10 cellular contexts compared by ENCODE assay signal in genomic region chr7:27191716-27192545, GRCh38. TPM values are rescaled to one million over a fixed set of nuclear protein-coding genes. Genes with fewer than 3 reads are reported as not detected.
A peak's percentile ranks its signal among the peaks of the same experiment; 100 is the strongest.
DNase-seq lines count a peak whose midpoint lies in the region; ATAC-seq and TF ChIP-seq lines count a peak whose summit lies in the region.
"Had no signal": no experiment of that assay in that cellular context is flagged by ENCODE, and none has a peak within 500 bp of the region (broad histone marks: within the 10 kb centered on the region; RNA-seq: fewer than 3 reads in every experiment).

No MANE protein-coding gene starts in this region.

- H3K36me3 ChIP-seq in BLaER1 treated with 17β-estradiol and CSF1 and Interleukin-3, amounts not matched to agents 10 nM and 100 nM, result no peaks in the 10 kb centered on the region
- no peaks in the 10 kb centered on the region for H3K36me3 ChIP-seq in NT2/D1 (ENCODE audit: insufficient read depth, insufficient read length, low read length)
- no peaks in the 10 kb centered on the region for H3K36me3 ChIP-seq in esophagus muscularis mucosa
- H3K36me3 ChIP-seq in trophoblast cell (ENCODE audit: control insufficient read depth in 1 of 2, insufficient read depth in 2 of 2, low read length in 2 of 2), result no peaks in the 10 kb centered on the region
- no peaks in the 10 kb centered on the region for H3K36me3 ChIP-seq in gastroesophageal sphincter

- peak overlapping the region in 4 of 10 experiments; percentile 32 to 50 (median 46); a peak in 7 of 20 replicates for H3K4me3 ChIP-seq in BLaER1 treated with 17β-estradiol and CSF1 and Interleukin-3, amounts not matched to agents 10 nM and 100 nM
- H3K4me3 ChIP-seq in NT2/D1 (ENCODE audit: insufficient read length, low read depth) (peak overlapping the region; percentile 27), esophagus muscularis mucosa (peak overlapping the region; percentile 31 to 49 (median 36)), trophoblast cell (ENCODE audit: low read depth, low read length) (no peak overlapping the region), gastroesophageal sphincter (peak overlapping the region in 1 of 2 donors; percentile 27)

- no peak overlapping the region for H2BK5ac ChIP-seq in trophoblast cell (ENCODE audit: low read depth, low read length, poor library complexity)

- intact Hi-C loops in esophagus muscularis mucosa (cut with DNase I), result loop anchor here (10.0 kb wide), 2 partner anchors 833 to 903 kb away; no protein-coding TSS in a partner anchor

- H3K9me3 ChIP-seq in BLaER1 treated with 17β-estradiol and CSF1 and Interleukin-3, amounts not matched to agents 10 nM and 100 nM (replicated peaks in 1 of 11), result peaks cover 0 to 24% (median 0%) of the 10 kb centered on the region in 11 experiments; a peak in 3 of 22 replicates
- no peaks in the 10 kb centered on the region for H3K9me3 ChIP-seq in NT2/D1 (ENCODE audit: insufficient read depth, low read length)
- H3K9me3 ChIP-seq in esophagus muscularis mucosa, result no peaks in the 10 kb centered on the region
- H3K9me3 ChIP-seq in trophoblast cell (ENCODE audit: insufficient read depth, low read depth, low read length), result peaks cover 8% of the 10 kb centered on the region
- H3K9me3 ChIP-seq in gastroesophageal sphincter, result no peaks in the 10 kb centered on the region

- H2AK5ac ChIP-seq in trophoblast cell (ENCODE audit: low read length), result no peak overlapping the region

- no peak overlapping the region for H4K8ac ChIP-seq in trophoblast cell (ENCODE audit: low read depth, low read length)

- no peaks in the 10 kb centered on the region for H3K79me2 ChIP-seq in trophoblast cell (ENCODE audit: control insufficient read depth, insufficient read depth, low read length, poor library complexity)

- H3K23ac ChIP-seq in trophoblast cell (ENCODE audit: low read length), result no peak overlapping the region

- no peak overlapping the region for H2AFZ ChIP-seq in trophoblast cell (ENCODE audit: insufficient read depth, low read length, poor library complexity)

- no peak overlapping the region for H3K4ac ChIP-seq in trophoblast cell (ENCODE audit: low read depth, low read length)

- H4K20me1 ChIP-seq in BLaER1 treated with 17β-estradiol and CSF1 and Interleukin-3, amounts not matched to agents 10 nM and 100 nM, result peaks cover 0 to 95% (median 76%) of the 10 kb centered on the region in 11 experiments; a peak in 19 of 22 replicates

- peaks cover 3% of the 10 kb centered on the region for H3K79me1 ChIP-seq in trophoblast cell (ENCODE audit: low read length)

- ATAC-seq in HG03039 (IDR thresholded peaks at IDR 0.05; ENCODE audit: unreplicated experiment) (no peak), gastroesophageal sphincter (no peak), GM21528 (IDR thresholded peaks at IDR 0.05; ENCODE audit: low FRiP score, unreplicated experiment) (no peak)

- TF ChIP-seq EP300 in esophagus muscularis mucosa (IDR thresholded peaks at IDR 0.05) (no peak), gastroesophageal sphincter (IDR thresholded peaks at IDR 0.05) (no peak)

- H3K18ac ChIP-seq in trophoblast cell (ENCODE audit: low read length), result no peak overlapping the region

- no peak overlapping the region for H3K9ac ChIP-seq in BLaER1 treated with 17β-estradiol and CSF1 and Interleukin-3, amounts not matched to agents 10 nM and 100 nM
- H3K9ac ChIP-seq in NT2/D1 (ENCODE audit: insufficient read length, low read depth) (no peak overlapping the region), trophoblast cell (ENCODE audit: low read length) (no peak overlapping the region)

- no peak overlapping the region for H3K27ac ChIP-seq in BLaER1 treated with 17β-estradiol and CSF1 and Interleukin-3, amounts not matched to agents 10 nM and 100 nM
- H3K27ac ChIP-seq in esophagus muscularis mucosa (replicated peaks in 1 of 4), result no peak overlapping the region
- H3K27ac ChIP-seq in trophoblast cell (ENCODE audit: low read depth, low read length), result no peak overlapping the region
- no peak overlapping the region for H3K27ac ChIP-seq in gastroesophageal sphincter

- peak overlapping the region in 6 of 11 experiments; percentile 32 to 87 (median 64); a peak in 11 of 22 replicates for H3K4me2 ChIP-seq in BLaER1 treated with 17β-estradiol and CSF1 and Interleukin-3, amounts not matched to agents 10 nM and 100 nM
- peak overlapping the region; percentile 32 for H3K4me2 ChIP-seq in trophoblast cell (ENCODE audit: low read length)

- peaks cover 100% of the 10 kb centered on the region in 11 experiments for H3K27me3 ChIP-seq in BLaER1 treated with 17β-estradiol and CSF1 and Interleukin-3, amounts not matched to agents 10 nM and 100 nM
- H3K27me3 ChIP-seq in NT2/D1 (ENCODE audit: insufficient read depth, insufficient read length), result peaks cover 100% of the 10 kb centered on the region
- peaks cover 0 to 100% (median 93%) of the 10 kb centered on the region in 4 donors for H3K27me3 ChIP-seq in esophagus muscularis mucosa
- peaks cover 74% of the 10 kb centered on the region for H3K27me3 ChIP-seq in trophoblast cell (ENCODE audit: insufficient read depth, low read length)
- peaks cover 100% of the 10 kb centered on the region for H3K27me3 ChIP-seq in gastroesophageal sphincter

- H4K12ac ChIP-seq in trophoblast cell (ENCODE audit: low read depth, low read length), result no peak overlapping the region

- H2BK12ac ChIP-seq in trophoblast cell (ENCODE audit: low read length), result no peak overlapping the region

- DNase-seq in NT2/D1 (ENCODE audit: low read depth, low spot score), result no peak
- no peak for DNase-seq in esophagus muscularis mucosa (ENCODE audit: extremely low spot score)
- DNase-seq in trophoblast cell, result no peak
- no peak for DNase-seq in AG08395 (ENCODE audit: low spot score)
- DNase-seq: effector CD4-positive, alpha-beta T cell; NCI-H524 treated with DMSO at 0.1 percent for 48 hours had no signal

- H4K91ac ChIP-seq in trophoblast cell (ENCODE audit: low read depth, low read length), result no peak overlapping the region

- H2BK120ac ChIP-seq in trophoblast cell (ENCODE audit: insufficient read depth, low read length, poor library complexity), result no peak overlapping the region

- TF ChIP-seq POLR2A in esophagus muscularis mucosa (IDR thresholded peaks at IDR 0.05; ENCODE audit: low read depth), result no peak
- no peak for TF ChIP-seq POLR2A in gastroesophageal sphincter (IDR thresholded peaks at IDR 0.05)

- TF ChIP-seq CTCF in esophagus muscularis mucosa (IDR thresholded peaks at IDR 0.05) (no peak), gastroesophageal sphincter (IDR thresholded peaks at IDR 0.05) (no peak)

- H3K4me1 ChIP-seq in BLaER1 treated with 17β-estradiol and CSF1 and Interleukin-3, amounts not matched to agents 10 nM and 100 nM, result peaks cover 0 to 26% (median 9%) of the 10 kb centered on the region in 10 experiments; a peak in 10 of 20 replicates
- H3K4me1 ChIP-seq in NT2/D1 (ENCODE audit: insufficient read depth, insufficient read length) (peaks cover 21% of the 10 kb centered on the region), esophagus muscularis mucosa (peaks cover 26 to 45% (median 39%) of the 10 kb centered on the region in 4 donors), trophoblast cell (ENCODE audit: control insufficient read depth in 1 of 2, insufficient read depth in 2 of 2, low read length in 2 of 2) (peaks cover 10 to 16% of the 10 kb centered on the region in 2 experiments), gastroesophageal sphincter (peaks cover 0 to 41% (median 20%) of the 10 kb centered on the region in 3 donors)

- no peak overlapping the region for H3K14ac ChIP-seq in trophoblast cell (ENCODE audit: low read length)

- 22% methylated on average over 24 of the region's 43 CpGs for WGBS in esophagus muscularis mucosa
- no CpG with 5 or more reads among the region's 43 CpGs for WGBS in trophoblast cell (ENCODE audit: extremely low coverage, insufficient coverage, insufficient read length)
- WGBS in gastroesophageal sphincter (ENCODE audit: low coverage in 1 of 2), 2 donors, result 0 to 8% methylated on average over 4 to 9 of the region's 43 CpGs

RNA-seq across cellular contexts. Expression of gene HOXA11, which starts 6.9 kb away (rescaled TPM):
- total RNA-seq in esophagus muscularis mucosa (not detected), gastroesophageal sphincter (under 1 TPM in 1 of 4 donors, not detected in 3; 0.12 TPM)
- polyA plus RNA-seq in trophoblast cell (2013), result 1.5 and 2.2 TPM in 2 replicates

RNA-seq across cellular contexts. Expression of gene HOXA13, which starts 8.0 kb away (rescaled TPM):
- not detected for total RNA-seq in esophagus muscularis mucosa
- 0.82 and 1.00 TPM in 2 replicates for polyA plus RNA-seq in trophoblast cell (2013)
- under 1 TPM in 1 of 4 donors, not detected in 3; 0.12 TPM for total RNA-seq in gastroesophageal sphincter

RNA-seq across cellular contexts. Expression of gene HOXA10, which starts 17.8 kb away (rescaled TPM):
- not detected for total RNA-seq in esophagus muscularis mucosa
- 1.5 and 2.1 TPM in 2 replicates for polyA plus RNA-seq in trophoblast cell (2013)
- under 1 TPM in 1 of 4 donors, not detected in 3; 0.67 TPM for total RNA-seq in gastroesophageal sphincter

RNA-seq across cellular contexts. Expression of gene HOXA9, which starts 26.6 kb away (rescaled TPM):
- under 1 TPM in 1 of 4 donors, not detected in 3; 0.50 TPM for total RNA-seq in esophagus muscularis mucosa
- polyA plus RNA-seq in trophoblast cell (2013), result 1.2 and 1.5 TPM in 2 replicates
- total RNA-seq in gastroesophageal sphincter, result under 1 TPM in 2 of 4 donors, not detected in 2; 0.54 to 0.89 TPM

RNA-seq across cellular contexts. Expression of gene HOXA7, which starts 35.5 kb away (rescaled TPM):
- total RNA-seq in esophagus muscularis mucosa (1 to 10 TPM in 1 of 4 donors, under 1 TPM in 3; 0.33 to 1.7 (median 0.49) TPM), gastroesophageal sphincter (1 to 10 TPM in 3 of 4 donors, under 1 TPM in 1; 0.85 to 5.1 (median 1.4) TPM)
- not detected in 2 replicates for polyA plus RNA-seq in trophoblast cell (2013)
